In the genomic region with DNA sequence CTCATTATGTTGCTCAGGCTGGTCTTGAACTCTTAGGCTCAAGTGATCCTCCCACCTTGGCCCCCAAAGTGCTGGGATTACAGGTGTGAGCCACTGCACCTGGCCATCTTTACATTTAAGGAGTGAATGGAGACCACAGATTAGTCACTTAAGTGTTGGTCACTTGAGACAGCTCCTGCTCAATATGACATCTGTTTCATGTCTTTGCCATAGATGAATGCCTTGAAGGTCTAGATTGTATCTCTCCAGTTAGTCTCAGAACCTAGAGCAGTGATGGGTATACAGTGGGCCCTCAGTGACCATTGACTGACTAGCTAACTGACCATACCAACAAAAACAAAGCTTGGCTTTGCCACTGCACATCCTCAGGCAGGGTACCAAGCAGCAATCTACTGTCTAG, we compare ENCODE assay signal across 6 cellular contexts.
"Had no signal": no experiment of that assay in that cellular context is flagged by ENCODE, and none has a peak within 500 bp of the region (broad histone marks: within the 10 kb centered on the region; RNA-seq: fewer than 3 reads in every experiment).

No MANE protein-coding gene starts in this region.

- H3K4me3 Mint-ChIP-seq: H9, IgD-negative memory B cell had no signal

- H3K9me3 Mint-ChIP-seq: H9, IgD-negative memory B cell had no signal

- DNase-seq: GM23248, GOT3, H9, HCEC 1CT, KBM-7 had no signal

- H3K9ac ChIP-seq: GM23248 had no signal

- H2AFZ ChIP-seq: GM23248 had no signal

- H3K36me3 Mint-ChIP-seq: IgD-negative memory B cell had no signal

- H3K27ac Mint-ChIP-seq: H9, IgD-negative memory B cell had no signal

- H3K27ac ChIP-seq: GM23248 had no signal

- H3K4me3 ChIP-seq: GM23248 had no signal
